In genomic region chr10:35447693-35448407, GRCh38 we compare ENCODE assay signal across 8 cellular contexts.
A peak's percentile ranks its signal among the peaks of the same experiment; 100 is the strongest.
DNase-seq lines count a peak whose midpoint lies in the region; ATAC-seq and TF ChIP-seq lines count a peak whose summit lies in the region.

No MANE protein-coding gene starts in this region.

- H3K79me2 ChIP-seq in mesendoderm (ENCODE audit: control insufficient read depth, insufficient read depth, low read length), result peaks cover 37% of the 10 kb centered on the region

- H3K4me2 ChIP-seq in mesendoderm (ENCODE audit: low read length), result no peak overlapping the region

- H3K18ac ChIP-seq in mesendoderm (ENCODE audit: low read length), result no peak overlapping the region

- H3K27ac ChIP-seq in RWPE1 (peak overlapping the region; percentile 90), cingulate gyrus (ENCODE audit: low read depth, low read length) (peak overlapping the region; percentile 42), mesendoderm (ENCODE audit: low read depth, low read length) (no peak overlapping the region)

- H3K36me3 ChIP-seq in mesendoderm (ENCODE audit: control insufficient read depth, insufficient read depth, low read length), result no peaks in the 10 kb centered on the region

- no peak overlapping the region for H3K56ac ChIP-seq in mesendoderm (ENCODE audit: low read length)

- no peak overlapping the region for H4K8ac ChIP-seq in mesendoderm (ENCODE audit: low read depth, low read length)

- H2BK15ac ChIP-seq in mesendoderm (replicated peaks; ENCODE audit: low read depth), result no peak overlapping the region

- POLR2A ChIA-PET in RWPE1 (lab: Yijun Ruan, JAX; ENCODE audit: low non-redundant PET), result no interaction called here

- no peak overlapping the region for H3K4me3 ChIP-seq in mesendoderm (ENCODE audit: low read length)

- H3K4me1 ChIP-seq in mesendoderm (ENCODE audit: control insufficient read depth, low read depth, low read length), result peaks cover 11% of the 10 kb centered on the region

- peak; percentile 21 for DNase-seq in SIG-M5 treated with dmso at 0.1 percent for 504 hours (lab: John Stamatoyannopoulos, UW; ENCODE audit: unreplicated experiment)
- no peak for DNase-seq in SIG-M5 (lab: John Stamatoyannopoulos, UW)
- peak; percentile 68 for DNase-seq in RWPE1 (ENCODE audit: low spot score)
- peak; percentile 59 for DNase-seq in mesendoderm
- DNase-seq in putamen (ENCODE audit: low spot score), result no peak
- DNase-seq in cerebellar nuclear complex (lab: John Stamatoyannopoulos, UW), result no peak

- peaks cover 37% of the 10 kb centered on the region for H3K79me1 ChIP-seq in mesendoderm (ENCODE audit: low read length)

- H3K27me3 ChIP-seq in mesendoderm (ENCODE audit: insufficient read depth, low read length, poor library complexity), result no peaks in the 10 kb centered on the region

- H3K23ac ChIP-seq in mesendoderm (ENCODE audit: low read length), result no peak overlapping the region

- TF ChIP-seq CTCF in RWPE1 (conservative IDR thresholded peaks at IDR 0.05; ENCODE audit: low read depth), result no peak

- no peak overlapping the region for H2BK5ac ChIP-seq in mesendoderm (ENCODE audit: low read length)

- H3K9ac ChIP-seq in mesendoderm (ENCODE audit: low read length), result no peak overlapping the region

- H2BK120ac ChIP-seq in mesendoderm (ENCODE audit: low read depth, low read length), result no peak overlapping the region

- H3K4ac ChIP-seq in mesendoderm (ENCODE audit: low read depth, low read length), result no peak overlapping the region

- no CpG with 5 or more reads among the region's 14 CpGs for WGBS in mesendoderm (ENCODE audit: extremely low coverage, insufficient coverage, low lambda C conversion rate)

- CTCF ChIA-PET in RWPE1 (lab: Yijun Ruan, JAX), result no interaction called here

- ATAC-seq in HG03175 (IDR thresholded peaks at IDR 0.05; ENCODE audit: unreplicated experiment), result no peak

- no peak overlapping the region for H4K5ac ChIP-seq in mesendoderm (ENCODE audit: low read length)

- H2AK5ac ChIP-seq in mesendoderm (ENCODE audit: low read length), result no peak overlapping the region

Comparison
In these comparisons a context has a peak if more than half of its experiments do, and no peak if none do; other contexts are left out.
1. DNase-seq: peak in SIG-M5 treated with dmso at 0.1 percent for 504 hours (single experiment), RWPE1 (single experiment) and mesendoderm (single experiment); none in SIG-M5 (single experiment), putamen (single experiment) and cerebellar nuclear complex (0 of 2).